ENCODE assay signal across 10 cellular contexts in genomic region chr10:117216028-117216427, GRCh38. TPM values are rescaled to one million over a fixed set of nuclear protein-coding genes. Genes with fewer than 3 reads are reported as not detected.
A peak's percentile ranks its signal among the peaks of the same experiment; 100 is the strongest.
DNase-seq lines count a peak whose midpoint lies in the region; ATAC-seq, FAIRE-seq and TF ChIP-seq lines count a peak whose summit lies in the region.
"Had no signal": no experiment of that assay in that cellular context is flagged by ENCODE, and none has a peak within 500 bp of the region (broad histone marks: within the 10 kb centered on the region; RNA-seq: fewer than 3 reads in every experiment).

No MANE protein-coding gene starts in this region.

- no TSS peak for BruUV-seq in HepG2 (replicated peaks; lab: Mats Ljungman, UMichigan)

- CTCF ChIA-PET in HepG2 (lab: Yijun Ruan, JAX; ENCODE audit: low intra/inter-chr PET ratio, low total read pairs) = interaction anchor here (0.6 to 3.8 kb wide), 9 partner anchors 11 to 1025 kb away, joined by 3 to 74 read pairs (median 6); no protein-coding TSS in a partner anchor

- H3K27ac ChIP-seq in HepG2 (ENCODE audit: extremely low read length, insufficient read depth, low read length) = no peak overlapping the region
- H3K27ac ChIP-seq in right lobe of liver = no peak overlapping the region
- no peak overlapping the region for H3K27ac ChIP-seq in caudate nucleus (ENCODE audit: low read depth, low read length)

- no peak for ATAC-seq in HepG2
- no peak for ATAC-seq in right lobe of liver
- no peak for ATAC-seq in GM21381 (IDR thresholded peaks at IDR 0.05; ENCODE audit: unreplicated experiment)

- no peak overlapping the region for H3K27ac Mint-ChIP-seq in activated T-helper 2 cell treated with anti-CD3 and anti-CD28 coated beads, Interferon-gamma antibody, Interleukin-2, Interleukin-4, amounts not matched to agents 10 μg/mL and 5 μg/mL and 100 μg/mL, durations not matched to agents 14 hours and 24 hours and 36 hours
- no peak overlapping the region for H3K27ac Mint-ChIP-seq in mesothelial cell of epicardium

- intact Hi-C loops in HepG2 (cut with micrococcal nuclease; ENCODE audit: unreplicated experiment) = loop anchor here (1.0 kb wide), 2 partner anchors 104 to 233 kb away; no protein-coding TSS in a partner anchor
- intact Hi-C loops in right lobe of liver (cut with DNase I) = loop anchor here in 1 of 2 donors (10.0 kb wide), 2 partner anchors 229 to 1029 kb away; no protein-coding TSS in a partner anchor
- intact Hi-C loops in activated T-helper 2 cell treated with anti-CD3 and anti-CD28 coated beads, Interferon-gamma antibody, Interleukin-2, Interleukin-4, amounts not matched to agents 10 μg/mL and 5 μg/mL and 100 μg/mL, durations not matched to agents 14 hours and 24 hours and 36 hours (cut with micrococcal nuclease) = loop anchor here (1.0 kb wide), 1 partner anchor 104 kb away; no protein-coding TSS in a partner anchor

- H3K4me1 ChIP-seq in HepG2 (ENCODE audit: insufficient read depth, low read length) (peaks cover 16% of the 10 kb centered on the region), right lobe of liver (peaks cover 0 to 12% (median 0%) of the 10 kb centered on the region in 4 donors)

- DNase-seq in HepG2 (ENCODE audit: low spot score) = no peak
- no peak for DNase-seq in right lobe of liver
- no peak for DNase-seq in activated T-helper 2 cell treated with anti-CD3 and anti-CD28 coated beads, Interferon-gamma antibody, Interleukin-2, Interleukin-4, amounts not matched to agents 10 μg/mL and 5 μg/mL and 100 μg/mL, durations not matched to agents 14 hours and 24 hours and 36 hours (ENCODE audit: low spot score)
- DNase-seq in mesothelial cell of epicardium (ENCODE audit: low spot score in 2 of 2, unreplicated experiment in 2 of 2) = no peak
- DNase-seq in caudate nucleus (lab: John Stamatoyannopoulos, UW) = no peak
- no peak for DNase-seq in stimulated activated CD4-positive, alpha-beta T cell treated with anti-CD3 and anti-CD28 coated beads, Interleukin-1b, Interleukin-23, amount 100 ng/mL, for 48 hours
- no peak for DNase-seq in NCI-H69 (lab: John Stamatoyannopoulos, UW)
- DNase-seq: NCI-H1048, NCI-H524 treated with DMSO at 0.1 percent for 48 hours had no signal

- no peak overlapping the region for H3K9ac ChIP-seq in HepG2 (ENCODE audit: insufficient read depth, low read depth, low read length)

- H3K9me3 ChIP-seq in HepG2 (ENCODE audit: low read length) (peaks cover 16% of the 10 kb centered on the region), right lobe of liver (no peaks in the 10 kb centered on the region)

- peak overlapping the region in 1 of 3 experiments; percentile 75; a peak in 2 of 6 replicates for H3K4me3 ChIP-seq in HepG2 (replicated peaks in 1 of 3; ENCODE audit: insufficient read depth in 1 of 3, low read depth in 2 of 3, low read length in 3 of 3)
- H3K4me3 ChIP-seq in right lobe of liver = no peak overlapping the region

- no peaks in the 10 kb centered on the region for H3K79me2 ChIP-seq in HepG2 (ENCODE audit: insufficient read depth, low read length)

- no peaks in the 10 kb centered on the region for H4K20me1 ChIP-seq in HepG2 (ENCODE audit: insufficient read depth, low read length)

- H3K27me3 Mint-ChIP-seq in activated T-helper 2 cell treated with anti-CD3 and anti-CD28 coated beads, Interferon-gamma antibody, Interleukin-2, Interleukin-4, amounts not matched to agents 10 μg/mL and 5 μg/mL and 100 μg/mL, durations not matched to agents 14 hours and 24 hours and 36 hours (ENCODE audit: low read depth) = peaks cover 34% of the 10 kb centered on the region
- peaks cover 89% of the 10 kb centered on the region for H3K27me3 Mint-ChIP-seq in mesothelial cell of epicardium (ENCODE audit: low read depth)

- H3K4me3 Mint-ChIP-seq in activated T-helper 2 cell treated with anti-CD3 and anti-CD28 coated beads, Interferon-gamma antibody, Interleukin-2, Interleukin-4, amounts not matched to agents 10 μg/mL and 5 μg/mL and 100 μg/mL, durations not matched to agents 14 hours and 24 hours and 36 hours (ENCODE audit: low read depth) = peak overlapping the region; percentile 17
- H3K4me3 Mint-ChIP-seq in mesothelial cell of epicardium = peak overlapping the region; percentile 74

- peak overlapping the region; percentile 91 for H3K4me2 ChIP-seq in HepG2 (ENCODE audit: low read depth, low read length)

- POLR2A ChIA-PET in HepG2 (lab: Yijun Ruan, JAX) = no interaction called here

- TF ChIP-seq CTCF in HepG2 (CRISPR knock-in tag; IDR thresholded peaks at IDR 0.05) = no peak
- no peak for TF ChIP-seq CTCF in right lobe of liver (IDR thresholded peaks at IDR 0.05)
- TF ChIP-seq CTCF in mesothelial cell of epicardium (IDR thresholded peaks at IDR 0.05; ENCODE audit: unreplicated experiment) = no peak

- no peak for FAIRE-seq in HepG2 (lab: Jason Lieb, UNC)

- TF ChIP-seq EP300 in HepG2 (IDR thresholded peaks at IDR 0.05; ENCODE audit: low read depth in 2 of 2, low read length in 2 of 2) (no peak), HepG2 (CRISPR knock-in tag; IDR thresholded peaks at IDR 0.05; ENCODE audit: borderline replicate concordance) (no peak)

- H3K36me3 ChIP-seq in HepG2 (replicated peaks in 1 of 2; ENCODE audit: control insufficient read depth in 1 of 2, insufficient read depth in 2 of 2, low read length in 2 of 2) = no peaks in the 10 kb centered on the region
- no peaks in the 10 kb centered on the region for H3K36me3 ChIP-seq in right lobe of liver

- WGBS in HepG2 (ENCODE audit: low lambda C conversion rate) = 41% methylated on average over 14 of the region's 15 CpGs
- WGBS in right lobe of liver (ENCODE audit: insufficient coverage, low coverage, low lambda C conversion rate, missing lambda C conversion rate) = 61% methylated on average over 8 of the region's 15 CpGs

- TF ChIP-seq RAD21 in HepG2 (CRISPR knock-in tag; IDR thresholded peaks at IDR 0.05) = no peak

- no peaks in the 10 kb centered on the region for H3K36me3 Mint-ChIP-seq in activated T-helper 2 cell treated with anti-CD3 and anti-CD28 coated beads, Interferon-gamma antibody, Interleukin-2, Interleukin-4, amounts not matched to agents 10 μg/mL and 5 μg/mL and 100 μg/mL, durations not matched to agents 14 hours and 24 hours and 36 hours (ENCODE audit: low read depth)
- no peaks in the 10 kb centered on the region for H3K36me3 Mint-ChIP-seq in mesothelial cell of epicardium

- H2AFZ ChIP-seq in HepG2 (ENCODE audit: low read length) = no peak overlapping the region

- peaks cover 2 to 41% of the 10 kb centered on the region in 2 experiments; a peak in 4 of 5 replicates for H3K27me3 ChIP-seq in HepG2 (ENCODE audit: control insufficient read depth in 1 of 2, insufficient read depth in 2 of 2, low read length in 2 of 2)
- no peaks in the 10 kb centered on the region for H3K27me3 ChIP-seq in right lobe of liver

- H3K4me1 Mint-ChIP-seq in activated T-helper 2 cell treated with anti-CD3 and anti-CD28 coated beads, Interferon-gamma antibody, Interleukin-2, Interleukin-4, amounts not matched to agents 10 μg/mL and 5 μg/mL and 100 μg/mL, durations not matched to agents 14 hours and 24 hours and 36 hours (ENCODE audit: low read depth) = peaks cover 4% of the 10 kb centered on the region
- no peaks in the 10 kb centered on the region for H3K4me1 Mint-ChIP-seq in mesothelial cell of epicardium

- in situ Hi-C loops in HepG2 (cut with HindIII; ENCODE audit: extremely low pct_ligation_motif_present, low pct_unique_long_range_greater_than_20kb) = no loop called here

- peaks cover 9% of the 10 kb centered on the region for H3K9me3 Mint-ChIP-seq in activated T-helper 2 cell treated with anti-CD3 and anti-CD28 coated beads, Interferon-gamma antibody, Interleukin-2, Interleukin-4, amounts not matched to agents 10 μg/mL and 5 μg/mL and 100 μg/mL, durations not matched to agents 14 hours and 24 hours and 36 hours
- peaks cover 23% of the 10 kb centered on the region for H3K9me3 Mint-ChIP-seq in mesothelial cell of epicardium

- TF ChIP-seq POLR2A in HepG2 (IDR thresholded peaks at IDR 0.05; ENCODE audit: insufficient read depth in 1 of 2, low read depth in 2 of 2, low read length in 2 of 2) (no peak), right lobe of liver (IDR thresholded peaks at IDR 0.05) (no peak)

RNA-seq across cellular contexts. Expression of gene KCNK18, which starts 18.7 kb away (rescaled TPM):
- not detected in 2 replicates for total RNA-seq in HepG2 (2016; rRNA removed; fragmentation: Illumina TruSeq; extraction: Trizol)
- not detected in 2 replicates for total RNA-seq in HepG2 (2016; cell fraction: cytosol; rRNA removed; fragmentation: Illumina TruSeq; extraction: Trizol; ENCODE audit: low read depth)
- not detected in 2 replicates for total RNA-seq in HepG2 (2016; cell fraction: insoluble cytoplasmic fraction; rRNA removed; fragmentation: Illumina TruSeq; extraction: Trizol)
- not detected in 2 replicates for total RNA-seq in HepG2 (2016; cell fraction: membrane; rRNA removed; fragmentation: Illumina TruSeq; extraction: Trizol)
- total RNA-seq in HepG2 (2016; cell fraction: nucleus; rRNA removed; fragmentation: Illumina TruSeq; extraction: Trizol) = not detected in 2 replicates
- polyA plus RNA-seq in HepG2 (2011; rRNA removed) = not detected in 2 replicates
- polyA plus RNA-seq in HepG2 (2011; cell fraction: cytosol; rRNA removed) = not detected in 2 replicates
- polyA plus RNA-seq in HepG2 (2011; cell fraction: nucleus; rRNA removed) = not detected in 2 replicates
- polyA plus RNA-seq in HepG2 (2012) = not detected in 2 replicates
- not detected in 2 replicates for polyA plus RNA-seq in HepG2 (2016; cell fraction: cytosol; fragmentation: Illumina TruSeq; extraction: Trizol; ENCODE audit: low read depth)
- polyA plus RNA-seq in HepG2 (2016; cell fraction: insoluble cytoplasmic fraction; fragmentation: Illumina TruSeq; extraction: Trizol; ENCODE audit: low read depth) = not detected in 2 replicates
- not detected in 2 replicates for polyA plus RNA-seq in HepG2 (2016; cell fraction: membrane; fragmentation: Illumina TruSeq; extraction: Trizol; ENCODE audit: low read depth)
- polyA plus RNA-seq in HepG2 (2016; cell fraction: nucleus; fragmentation: Illumina TruSeq; extraction: Trizol; ENCODE audit: insufficient read depth, low read depth) = not detected in 2 replicates
- polyA minus RNA-seq in HepG2 (2011; rRNA and poly(A)+ RNA removed; ENCODE audit: low replicate concordance) = not detected in 2 replicates
- polyA minus RNA-seq in HepG2 (2011; cell fraction: cytosol; rRNA and poly(A)+ RNA removed) = not detected in 2 replicates
- not detected in 2 replicates for polyA minus RNA-seq in HepG2 (2011; cell fraction: nucleus; rRNA and poly(A)+ RNA removed)
- total RNA-seq in right lobe of liver = not detected
- not detected in 2 replicates for total RNA-seq in activated T-helper 2 cell treated with anti-CD3 and anti-CD28 coated beads, Interferon-gamma antibody, Interleukin-2, Interleukin-4, amounts not matched to agents 10 μg/mL and 5 μg/mL and 100 μg/mL, durations not matched to agents 14 hours and 24 hours and 36 hours
- not detected in 3 replicates for total RNA-seq in mesothelial cell of epicardium

RNA-seq across cellular contexts. Expression of gene SLC18A2, which starts 24.9 kb away (rescaled TPM):
- total RNA-seq in HepG2 (2016; rRNA removed; fragmentation: Illumina TruSeq; extraction: Trizol) = not detected in 2 replicates
- total RNA-seq in HepG2 (2016; cell fraction: cytosol; rRNA removed; fragmentation: Illumina TruSeq; extraction: Trizol; ENCODE audit: low read depth) = not detected in 2 replicates
- not detected in 2 replicates for total RNA-seq in HepG2 (2016; cell fraction: insoluble cytoplasmic fraction; rRNA removed; fragmentation: Illumina TruSeq; extraction: Trizol)
- not detected in 2 replicates for total RNA-seq in HepG2 (2016; cell fraction: membrane; rRNA removed; fragmentation: Illumina TruSeq; extraction: Trizol)
- total RNA-seq in HepG2 (2016; cell fraction: nucleus; rRNA removed; fragmentation: Illumina TruSeq; extraction: Trizol) = not detected in 2 replicates
- not detected in 2 replicates for polyA plus RNA-seq in HepG2 (2011; rRNA removed)
- polyA plus RNA-seq in HepG2 (2011; cell fraction: cytosol; rRNA removed) = not detected in 2 replicates
- polyA plus RNA-seq in HepG2 (2011; cell fraction: nucleus; rRNA removed) = not detected in 2 replicates
- polyA plus RNA-seq in HepG2 (2012) = not detected in 2 replicates
- polyA plus RNA-seq in HepG2 (2016; cell fraction: cytosol; fragmentation: Illumina TruSeq; extraction: Trizol; ENCODE audit: low read depth) = not detected in 2 replicates
- not detected in 2 replicates for polyA plus RNA-seq in HepG2 (2016; cell fraction: insoluble cytoplasmic fraction; fragmentation: Illumina TruSeq; extraction: Trizol; ENCODE audit: low read depth)
- polyA plus RNA-seq in HepG2 (2016; cell fraction: membrane; fragmentation: Illumina TruSeq; extraction: Trizol; ENCODE audit: low read depth) = not detected in 2 replicates
- polyA plus RNA-seq in HepG2 (2016; cell fraction: nucleus; fragmentation: Illumina TruSeq; extraction: Trizol; ENCODE audit: insufficient read depth, low read depth) = not detected in 2 replicates
- polyA minus RNA-seq in HepG2 (2011; rRNA and poly(A)+ RNA removed; ENCODE audit: low replicate concordance) = not detected in 2 replicates
- not detected in 2 replicates for polyA minus RNA-seq in HepG2 (2011; cell fraction: cytosol; rRNA and poly(A)+ RNA removed)
- not detected in 2 replicates for polyA minus RNA-seq in HepG2 (2011; cell fraction: nucleus; rRNA and poly(A)+ RNA removed)
- total RNA-seq in right lobe of liver = 1 to 10 TPM in 1 of 6 experiments, under 1 TPM in 5; 0.04 to 1.1 (median 0.20) TPM
- total RNA-seq in activated T-helper 2 cell treated with anti-CD3 and anti-CD28 coated beads, Interferon-gamma antibody, Interleukin-2, Interleukin-4, amounts not matched to agents 10 μg/mL and 5 μg/mL and 100 μg/mL, durations not matched to agents 14 hours and 24 hours and 36 hours = not detected in 2 replicates
- 0.07 to 0.13 TPM (median 0.09 TPM) in 3 replicates for total RNA-seq in mesothelial cell of epicardium
